Comparison of ENCODE assay signal across 16 cellular contexts in the genomic region with DNA sequence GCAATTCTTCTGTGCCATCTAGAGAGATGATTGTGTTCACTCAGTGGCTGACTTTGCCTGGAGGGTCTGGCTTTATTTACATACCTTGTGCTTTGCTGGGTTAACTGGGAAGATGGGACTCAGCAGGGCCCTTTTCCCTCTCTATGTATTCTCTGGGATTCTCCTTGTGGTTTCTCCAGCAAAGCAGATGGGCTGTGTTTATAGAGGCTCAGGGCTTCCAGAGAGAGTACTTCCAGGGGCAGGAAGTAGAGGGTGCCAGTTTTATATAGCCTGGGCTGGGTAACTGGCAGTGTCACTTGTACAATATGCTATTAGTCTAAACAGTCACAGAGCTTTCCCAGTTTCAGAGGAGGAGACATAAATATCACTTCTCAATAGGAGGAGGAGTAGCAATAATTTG.
DNase-seq lines count a peak whose midpoint lies in the region; ATAC-seq, FAIRE-seq and TF ChIP-seq lines count a peak whose summit lies in the region.
"Had no signal": no experiment of that assay in that cellular context is flagged by ENCODE, and none has a peak within 500 bp of the region (broad histone marks: within the 10 kb centered on the region; RNA-seq: fewer than 3 reads in every experiment).

No MANE protein-coding gene starts in this region.

- intact Hi-C loops in vagina (cut with DNase I), result no loop called here

- no peak for FAIRE-seq in D721Med (lab: Jason Lieb, UNC)

- no peak for TF ChIP-seq POLR2A in vagina (IDR thresholded peaks at IDR 0.05)

- no peak for ATAC-seq in esophagus mucosa

- H3K27me3 ChIP-seq in vagina, result no peaks in the 10 kb centered on the region
- H3K27me3 ChIP-seq: BLaER1 treated with 17β-estradiol and CSF1 and Interleukin-3, amounts not matched to agents 10 nM and 100 nM had no signal

- no peak overlapping the region for H3K27ac ChIP-seq in vagina
- H3K27ac ChIP-seq: BLaER1 treated with 17β-estradiol and CSF1 and Interleukin-3, amounts not matched to agents 10 nM and 100 nM; GM23248 had no signal

- H3K4me1 ChIP-seq in vagina, result no peaks in the 10 kb centered on the region
- H3K4me1 ChIP-seq: BLaER1 treated with 17β-estradiol and CSF1 and Interleukin-3, amounts not matched to agents 10 nM and 100 nM had no signal

- no peaks in the 10 kb centered on the region for H3K9me3 ChIP-seq in vagina

- no peak overlapping the region for H3K4me3 ChIP-seq in vagina
- H3K4me3 ChIP-seq: BLaER1 treated with 17β-estradiol and CSF1 and Interleukin-3, amounts not matched to agents 10 nM and 100 nM; GM23248 had no signal

- TF ChIP-seq CTCF in vagina (IDR thresholded peaks at IDR 0.05), result no peak
- TF ChIP-seq CTCF in D721Med (IDR thresholded peaks at IDR 0.05; ENCODE audit: insufficient read depth, missing control alignments), result no peak

- H3K36me3 ChIP-seq in vagina, result no peaks in the 10 kb centered on the region
- H3K36me3 ChIP-seq: BLaER1 treated with 17β-estradiol and CSF1 and Interleukin-3, amounts not matched to agents 10 nM and 100 nM had no signal

- DNase-seq in NCI-H2171 treated with DMSO at 0.1 percent for 48 hours (lab: John Stamatoyannopoulos, UW) (peak; percentile 17), NCI-H2171 (lab: John Stamatoyannopoulos, UW) (no peak), NCI-H1694 treated with DMSO at 0.1 percent for 48 hours (lab: John Stamatoyannopoulos, UW) (peak; percentile 27), cerebellar nuclear complex (lab: John Stamatoyannopoulos, UW) (peak; percentile 60 to 80), vagina (ENCODE audit: extremely low spot score in 2 of 2) (no peak), D721Med (ENCODE audit: insufficient read length, low spot score) (no peak)
- DNase-seq: 8988T; AML-193; Calu3; CD4-positive, CD25-positive, alpha-beta regulatory T cell; DND-41; GM23248; H7; KG1 had no signal

Comparison
In these comparisons a context has a peak if more than half of its experiments do, and no peak if none do; other contexts are left out.
1. DNase-seq: peak in NCI-H2171 treated with DMSO at 0.1 percent for 48 hours (single experiment), NCI-H1694 treated with DMSO at 0.1 percent for 48 hours (single experiment) and cerebellar nuclear complex (2 of 2); none in NCI-H2171 (single experiment), vagina (0 of 2) and D721Med (single experiment).